In genomic region chr1:86339906-86340305, GRCh38 we compare ENCODE assay signal across 12 cellular contexts. TPM values are rescaled to one million over a fixed set of nuclear protein-coding genes. Genes with fewer than 3 reads are reported as not detected.
DNase-seq lines count a peak whose midpoint lies in the region; ATAC-seq and TF ChIP-seq lines count a peak whose summit lies in the region.
"Had no signal": no experiment of that assay in that cellular context is flagged by ENCODE, and none has a peak within 500 bp of the region (broad histone marks: within the 10 kb centered on the region; RNA-seq: fewer than 3 reads in every experiment).

No MANE protein-coding gene starts in this region.

- DNase-seq in DND-41 (no peak), RPMI7951 (ENCODE audit: low read depth) (peak; percentile 14), thyroid gland (no peak)
- no peak for DNase-seq in stimulated activated effector memory CD8-positive, alpha-beta T cell treated with anti-CD3 and anti-CD28 coated beads, Interleukin-12 subunit alpha, Interleukin-12 subunit beta, amount 100 ng/mL, for 72 hours (ENCODE audit: low spot score in 2 of 2)
- no peak for DNase-seq in stimulated activated CD4-positive, alpha-beta T cell treated with anti-CD3 and anti-CD28 coated beads, Interleukin-4, amount 100 ng/mL, for 24 hours
- no peak for DNase-seq in activated T-helper 2 cell treated with anti-CD3 and anti-CD28 coated beads, Interferon-gamma antibody, Interleukin-2, Interleukin-4, amounts not matched to agents 10 μg/mL and 5 μg/mL and 100 μg/mL, durations not matched to agents 14 hours and 24 hours and 36 hours (ENCODE audit: low spot score)
- DNase-seq: 8988T; CD4-positive, CD25-positive, alpha-beta regulatory T cell; DMS53 had no signal

- TF ChIP-seq CTCF in DND-41 (IDR thresholded peaks at IDR 0.05; ENCODE audit: borderline replicate concordance, extremely low read depth, low read length, poor library complexity, severe bottlenecking) (no peak), thyroid gland (IDR thresholded peaks at IDR 0.05) (no peak)

- no peaks in the 10 kb centered on the region for H3K4me1 ChIP-seq in DND-41 (ENCODE audit: insufficient read depth, low read length)
- no peaks in the 10 kb centered on the region for H3K4me1 ChIP-seq in thyroid gland
- H3K4me1 ChIP-seq: BLaER1, HAP-1 had no signal

- no peaks in the 10 kb centered on the region for H3K27me3 ChIP-seq in DND-41 (ENCODE audit: insufficient read depth, low read length, poor library complexity)
- no peaks in the 10 kb centered on the region for H3K27me3 ChIP-seq in thyroid gland
- H3K27me3 ChIP-seq: BLaER1 had no signal

- H3K4me1 Mint-ChIP-seq in dendritic cell treated with granulocyte-macrophage colony-stimulating factor and Interleukin-4, amounts not matched to agents 40 ng/mL and 50 ng/mL, for 4 days (ENCODE audit: low read depth), result peaks cover 28% of the 10 kb centered on the region
- H3K4me1 Mint-ChIP-seq in stimulated activated effector memory CD8-positive, alpha-beta T cell treated with anti-CD3 and anti-CD28 coated beads, Interleukin-12 subunit alpha, Interleukin-12 subunit beta, amount 100 ng/mL, for 72 hours, result peaks cover 5% of the 10 kb centered on the region
- H3K4me1 Mint-ChIP-seq in activated T-helper 2 cell treated with anti-CD3 and anti-CD28 coated beads, Interferon-gamma antibody, Interleukin-2, Interleukin-4, amounts not matched to agents 10 μg/mL and 5 μg/mL and 100 μg/mL, durations not matched to agents 14 hours and 24 hours and 36 hours (ENCODE audit: low read depth), result no peaks in the 10 kb centered on the region
- H3K4me1 Mint-ChIP-seq: CD4-positive, CD25-positive, alpha-beta regulatory T cell had no signal

- no peaks in the 10 kb centered on the region for H3K27me3 Mint-ChIP-seq in dendritic cell treated with granulocyte-macrophage colony-stimulating factor and Interleukin-4, amounts not matched to agents 40 ng/mL and 50 ng/mL, for 4 days
- H3K27me3 Mint-ChIP-seq in activated T-helper 2 cell treated with anti-CD3 and anti-CD28 coated beads, Interferon-gamma antibody, Interleukin-2, Interleukin-4, amounts not matched to agents 10 μg/mL and 5 μg/mL and 100 μg/mL, durations not matched to agents 14 hours and 24 hours and 36 hours (ENCODE audit: low read depth), result no peaks in the 10 kb centered on the region
- H3K27me3 Mint-ChIP-seq: CD4-positive, CD25-positive, alpha-beta regulatory T cell had no signal

- H3K79me2 ChIP-seq in DND-41 (ENCODE audit: insufficient read depth, low read length), result no peaks in the 10 kb centered on the region

- peak overlapping the region; percentile 14; the same call in 1 of the 2 replicates for H2AFZ ChIP-seq in DND-41 (ENCODE audit: low read depth, low read length)

- no peak for ATAC-seq in DND-41 (ENCODE audit: insufficient read depth, low read depth)
- no peak for ATAC-seq in stimulated activated effector memory CD8-positive, alpha-beta T cell treated with anti-CD3 and anti-CD28 coated beads, Interleukin-12 subunit alpha, Interleukin-12 subunit beta, amount 100 ng/mL, for 72 hours

- no peak overlapping the region for H3K4me3 Mint-ChIP-seq in dendritic cell treated with granulocyte-macrophage colony-stimulating factor and Interleukin-4, amounts not matched to agents 40 ng/mL and 50 ng/mL, for 4 days
- no peak overlapping the region for H3K4me3 Mint-ChIP-seq in stimulated activated effector memory CD8-positive, alpha-beta T cell treated with anti-CD3 and anti-CD28 coated beads, Interleukin-12 subunit alpha, Interleukin-12 subunit beta, amount 100 ng/mL, for 72 hours
- H3K4me3 Mint-ChIP-seq in activated T-helper 2 cell treated with anti-CD3 and anti-CD28 coated beads, Interferon-gamma antibody, Interleukin-2, Interleukin-4, amounts not matched to agents 10 μg/mL and 5 μg/mL and 100 μg/mL, durations not matched to agents 14 hours and 24 hours and 36 hours (ENCODE audit: low read depth), result no peak overlapping the region
- H3K4me3 Mint-ChIP-seq: CD4-positive, CD25-positive, alpha-beta regulatory T cell had no signal

- peaks cover 42% of the 10 kb centered on the region for H3K9me3 Mint-ChIP-seq in dendritic cell treated with granulocyte-macrophage colony-stimulating factor and Interleukin-4, amounts not matched to agents 40 ng/mL and 50 ng/mL, for 4 days
- H3K9me3 Mint-ChIP-seq in stimulated activated effector memory CD8-positive, alpha-beta T cell treated with anti-CD3 and anti-CD28 coated beads, Interleukin-12 subunit alpha, Interleukin-12 subunit beta, amount 100 ng/mL, for 72 hours, result peaks cover 14% of the 10 kb centered on the region
- no peaks in the 10 kb centered on the region for H3K9me3 Mint-ChIP-seq in activated T-helper 2 cell treated with anti-CD3 and anti-CD28 coated beads, Interferon-gamma antibody, Interleukin-2, Interleukin-4, amounts not matched to agents 10 μg/mL and 5 μg/mL and 100 μg/mL, durations not matched to agents 14 hours and 24 hours and 36 hours

- H3K36me3 ChIP-seq in DND-41 (ENCODE audit: insufficient read depth, low read length) (no peaks in the 10 kb centered on the region), thyroid gland (no peaks in the 10 kb centered on the region)
- H3K36me3 ChIP-seq: BLaER1, HAP-1 had no signal

- H3K27ac ChIP-seq in DND-41 (ENCODE audit: low read length), result no peak overlapping the region
- no peak overlapping the region for H3K27ac ChIP-seq in thyroid gland
- H3K27ac ChIP-seq: BLaER1 had no signal

- H3K9me3 ChIP-seq in DND-41 (ENCODE audit: insufficient read depth, low read length, severe bottlenecking) (no peaks in the 10 kb centered on the region), thyroid gland (no peaks in the 10 kb centered on the region)
- H3K9me3 ChIP-seq: BLaER1, HAP-1 had no signal

- WGBS in thyroid gland, 2 donors, result 93 to 94% methylated on average over 7 of the region's 7 CpGs

- H3K4me3 ChIP-seq in DND-41 (ENCODE audit: low read depth in 1 of 2, low read length in 2 of 2), result no peak overlapping the region
- no peak overlapping the region for H3K4me3 ChIP-seq in thyroid gland (replicated peaks in 1 of 3)
- H3K4me3 ChIP-seq: BLaER1, HAP-1 had no signal

- peaks cover 27% of the 10 kb centered on the region for H3K36me3 Mint-ChIP-seq in dendritic cell treated with granulocyte-macrophage colony-stimulating factor and Interleukin-4, amounts not matched to agents 40 ng/mL and 50 ng/mL, for 4 days (ENCODE audit: low read depth)
- peaks cover 4% of the 10 kb centered on the region for H3K36me3 Mint-ChIP-seq in stimulated activated effector memory CD8-positive, alpha-beta T cell treated with anti-CD3 and anti-CD28 coated beads, Interleukin-12 subunit alpha, Interleukin-12 subunit beta, amount 100 ng/mL, for 72 hours
- H3K36me3 Mint-ChIP-seq in activated T-helper 2 cell treated with anti-CD3 and anti-CD28 coated beads, Interferon-gamma antibody, Interleukin-2, Interleukin-4, amounts not matched to agents 10 μg/mL and 5 μg/mL and 100 μg/mL, durations not matched to agents 14 hours and 24 hours and 36 hours (ENCODE audit: low read depth), result no peaks in the 10 kb centered on the region
- H3K36me3 Mint-ChIP-seq: CD4-positive, CD25-positive, alpha-beta regulatory T cell had no signal

- intact Hi-C loops in dendritic cell treated with granulocyte-macrophage colony-stimulating factor and Interleukin-4, amounts not matched to agents 40 ng/mL and 50 ng/mL, for 4 days (cut with micrococcal nuclease), result loop anchor here (5.0 kb wide), 1 partner anchor 53 kb away; no protein-coding TSS in a partner anchor
- intact Hi-C loops in activated T-helper 2 cell treated with anti-CD3 and anti-CD28 coated beads, Interferon-gamma antibody, Interleukin-2, Interleukin-4, amounts not matched to agents 10 μg/mL and 5 μg/mL and 100 μg/mL, durations not matched to agents 14 hours and 24 hours and 36 hours (cut with micrococcal nuclease), result no loop called here
- intact Hi-C loops in thyroid gland (cut with DNase I), result no loop called here

- H4K20me1 ChIP-seq in DND-41 (ENCODE audit: insufficient read depth, low read length), result no peaks in the 10 kb centered on the region
- H4K20me1 ChIP-seq: BLaER1 had no signal

- no peak for TF ChIP-seq POLR2A in thyroid gland (IDR thresholded peaks at IDR 0.05)

- H3K27ac Mint-ChIP-seq in dendritic cell treated with granulocyte-macrophage colony-stimulating factor and Interleukin-4, amounts not matched to agents 40 ng/mL and 50 ng/mL, for 4 days, result peak overlapping the region; percentile 95
- H3K27ac Mint-ChIP-seq in stimulated activated effector memory CD8-positive, alpha-beta T cell treated with anti-CD3 and anti-CD28 coated beads, Interleukin-12 subunit alpha, Interleukin-12 subunit beta, amount 100 ng/mL, for 72 hours, result peak overlapping the region; percentile 65
- H3K27ac Mint-ChIP-seq in activated T-helper 2 cell treated with anti-CD3 and anti-CD28 coated beads, Interferon-gamma antibody, Interleukin-2, Interleukin-4, amounts not matched to agents 10 μg/mL and 5 μg/mL and 100 μg/mL, durations not matched to agents 14 hours and 24 hours and 36 hours, result no peak overlapping the region
- H3K27ac Mint-ChIP-seq: CD4-positive, CD25-positive, alpha-beta regulatory T cell had no signal

- H3K9ac ChIP-seq in DND-41 (ENCODE audit: low read depth, low read length), result no peak overlapping the region
- H3K9ac ChIP-seq: BLaER1 had no signal

- H3K4me2 ChIP-seq in DND-41 (ENCODE audit: insufficient read depth, low read length), result no peak overlapping the region
- H3K4me2 ChIP-seq: BLaER1 had no signal

RNA-seq across cellular contexts. Expression of gene ODF2L, which starts 56.2 kb away (rescaled TPM):
- total RNA-seq in RPMI7951 (2014; rRNA removed; shearing (Covaris generic)), result 40.2 and 44.8 TPM in 2 replicates
- total RNA-seq in activated T-helper 2 cell treated with anti-CD3 and anti-CD28 coated beads, Interferon-gamma antibody, Interleukin-2, Interleukin-4, amounts not matched to agents 10 μg/mL and 5 μg/mL and 100 μg/mL, durations not matched to agents 14 hours and 24 hours and 36 hours, result 21.8 and 22.5 TPM in 2 replicates
- total RNA-seq in thyroid gland, result 100 to 1,000 TPM in 1 of 4 donors, 10 to 100 TPM in 3; 48.2 to 111 (median 64.7) TPM
